In genomic region chr11:34940026-34940677, GRCh38 we compare ENCODE assay signal across 1 cellular context.
A peak's percentile ranks its signal among the peaks of the same experiment; 100 is the strongest.
TF ChIP-seq lines count a peak whose summit lies in the region.

No MANE protein-coding gene starts in this region.

TF ChIP-seq in GM12878, 131 proteins besides CTCF, POLR2A, EP300 and RAD21:
- TF ChIP-seq MEF2A (IDR thresholded peaks at IDR 0.05; ENCODE audit: insufficient read depth, low read depth, low read length) (peak; percentile 68; the same call in 1 of the 2 replicates), FOXK2 (IDR thresholded peaks at IDR 0.05) (no peak), MEF2B (IDR thresholded peaks at IDR 0.05; ENCODE audit: partially characterized antibody, poor library complexity, severe bottlenecking) (peak; percentile 52), RUNX3 (IDR thresholded peaks at IDR 0.05; ENCODE audit: low read length) (peak; percentile 40; the same call in 1 of the 2 replicates), NFIC (IDR thresholded peaks at IDR 0.05; ENCODE audit: low read depth, low read length) (peak; percentile 42; the same call in 1 of the 2 replicates)
